In the genomic region with DNA sequence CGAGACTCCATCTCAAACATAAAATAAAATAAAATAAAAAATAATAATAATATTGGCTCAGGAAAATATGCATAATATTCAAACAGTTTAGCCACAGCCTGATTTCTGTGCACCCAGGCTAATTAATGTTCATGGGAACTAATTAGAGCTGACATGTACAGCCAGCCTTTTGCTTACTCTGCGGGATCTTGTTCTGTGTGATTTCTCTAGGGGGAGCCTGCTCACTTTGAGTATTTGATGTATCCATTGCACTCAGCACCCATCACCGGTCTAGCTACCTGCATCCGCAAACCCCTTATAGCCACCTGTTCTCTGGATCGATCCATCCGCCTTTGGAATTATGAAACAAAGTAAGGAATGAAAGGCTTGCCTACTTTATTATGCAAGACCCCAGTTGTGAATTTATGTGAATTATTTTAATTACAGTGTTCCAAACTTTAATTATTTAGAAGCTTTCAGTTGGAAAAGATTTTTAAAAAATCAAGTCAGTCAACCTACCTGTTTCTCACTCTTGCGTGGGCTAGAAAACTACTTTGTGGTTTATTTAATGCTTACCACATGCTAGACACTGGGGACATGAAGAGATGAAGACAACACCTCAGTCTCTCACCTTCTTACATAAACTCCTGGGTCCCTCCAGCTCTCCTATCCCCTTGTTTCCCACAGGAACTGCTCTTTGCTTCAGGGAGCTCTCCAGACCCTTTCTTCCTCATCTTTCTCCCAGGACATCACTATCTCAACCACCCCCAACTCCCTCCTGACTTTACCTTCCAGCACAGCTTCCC, we compare ENCODE assay signal across 16 cellular contexts. TPM values are rescaled to one million over a fixed set of nuclear protein-coding genes. Genes with fewer than 3 reads are reported as not detected.
A peak's percentile ranks its signal among the peaks of the same experiment; 100 is the strongest.
DNase-seq lines count a peak whose midpoint lies in the region; ATAC-seq and TF ChIP-seq lines count a peak whose summit lies in the region.
"Had no signal": no experiment of that assay in that cellular context is flagged by ENCODE, and none has a peak within 500 bp of the region (broad histone marks: within the 10 kb centered on the region; RNA-seq: fewer than 3 reads in every experiment).

No MANE protein-coding gene starts in this region.

- no peak overlapping the region for H3K23ac ChIP-seq in trophoblast cell (ENCODE audit: low read length)

- H3K36me3 Mint-ChIP-seq in stimulated activated memory B cell treated with anti-CD40 and anti-IgM and Interleukin-4, amounts not matched to agents 10 μg/mL and 1 μg/mL and 100 μg/mL, for 72 hours: peaks cover 6% of the 10 kb centered on the region
- H3K36me3 Mint-ChIP-seq: CD14-positive monocyte had no signal

- no peak for ATAC-seq in stimulated activated memory B cell treated with anti-CD40 and anti-IgM and Interleukin-4, amounts not matched to agents 10 μg/mL and 1 μg/mL and 100 μg/mL, for 72 hours
- ATAC-seq: stimulated activated naive B cell treated with anti-CD40 and anti-IgM and Interleukin-4, amounts not matched to agents 10 μg/mL and 1 μg/mL and 100 μg/mL, for 72 hours had no signal

- H3K18ac ChIP-seq in trophoblast cell (ENCODE audit: low read length): no peak overlapping the region

- no peak for TF ChIP-seq POLR2A in NB4 (IDR thresholded peaks at IDR 0.05; ENCODE audit: extremely low read depth, insufficient read length)

- H3K79me2 ChIP-seq in trophoblast cell (ENCODE audit: control insufficient read depth, insufficient read depth, low read length, poor library complexity): no peaks in the 10 kb centered on the region
- H3K79me2 ChIP-seq: parathyroid adenoma had no signal

- peaks cover 2 to 4% of the 10 kb centered on the region in 2 experiments for H3K4me1 ChIP-seq in trophoblast cell (ENCODE audit: control insufficient read depth in 1 of 2, insufficient read depth in 2 of 2, low read length in 2 of 2)
- H3K4me1 ChIP-seq: parathyroid adenoma had no signal

- H3K27me3 ChIP-seq in trophoblast cell (ENCODE audit: insufficient read depth, low read length): no peaks in the 10 kb centered on the region

- H3K4ac ChIP-seq in trophoblast cell (ENCODE audit: low read depth, low read length): no peak overlapping the region

- H2BK120ac ChIP-seq in trophoblast cell (ENCODE audit: insufficient read depth, low read length, poor library complexity): no peak overlapping the region

- H3K4me2 ChIP-seq in trophoblast cell (ENCODE audit: low read length): no peak overlapping the region

- H3K27me3 Mint-ChIP-seq in stimulated activated memory B cell treated with anti-CD40 and anti-IgM and Interleukin-4, amounts not matched to agents 10 μg/mL and 1 μg/mL and 100 μg/mL, for 72 hours: peaks cover 9% of the 10 kb centered on the region

- H3K14ac ChIP-seq in trophoblast cell (ENCODE audit: low read length): no peak overlapping the region

- no peak overlapping the region for H2AK5ac ChIP-seq in trophoblast cell (ENCODE audit: low read length)

- no peak overlapping the region for H3K4me3 Mint-ChIP-seq in stimulated activated memory B cell treated with anti-CD40 and anti-IgM and Interleukin-4, amounts not matched to agents 10 μg/mL and 1 μg/mL and 100 μg/mL, for 72 hours
- H3K4me3 Mint-ChIP-seq: activated CD4-positive, alpha-beta T cell treated with anti-CD3 and anti-CD28 coated beads, Interleukin-2, amount 10 ng/mL, durations not matched to agents 7 days and 5 days; activated naive CD8-positive, alpha-beta T cell treated with anti-CD3 and anti-CD28 coated beads for 36 hours; CD14-positive monocyte; nephron progenitor cell; stimulated activated naive B cell treated with anti-CD40 and anti-IgM and Interleukin-4, amounts not matched to agents 10 μg/mL and 1 μg/mL and 100 μg/mL, for 72 hours had no signal

- no peaks in the 10 kb centered on the region for H3K9me3 ChIP-seq in trophoblast cell (ENCODE audit: insufficient read depth, low read depth, low read length)

- peak; percentile 65 for DNase-seq in NCI-H748 (lab: John Stamatoyannopoulos, UW; ENCODE audit: unreplicated experiment)
- DNase-seq in NCI-H748 treated with DMSO at 0.1 percent for 48 hours (lab: John Stamatoyannopoulos, UW): no peak
- DNase-seq in NB4 (ENCODE audit: low read depth): peak; percentile 6
- no peak for DNase-seq in trophoblast cell
- DNase-seq in activated naive CD4-positive, alpha-beta T cell treated with Interleukin-2 at 50 U/mL for 16 hours: no peak
- DNase-seq in central memory CD4-positive, alpha-beta T cell: no peak
- DNase-seq: activated CD4-positive, alpha-beta T cell treated with anti-CD3 and anti-CD28 coated beads, Interleukin-2, amount 10 ng/mL, durations not matched to agents 7 days and 5 days; activated naive CD8-positive, alpha-beta T cell treated with anti-CD3 and anti-CD28 coated beads for 36 hours; midbrain; nephron progenitor cell; SIG-M5; stimulated activated naive B cell treated with anti-CD40 and anti-IgM and Interleukin-4, amounts not matched to agents 10 μg/mL and 1 μg/mL and 100 μg/mL, for 72 hours had no signal

- peaks cover 5% of the 10 kb centered on the region for H3K9me3 Mint-ChIP-seq in stimulated activated memory B cell treated with anti-CD40 and anti-IgM and Interleukin-4, amounts not matched to agents 10 μg/mL and 1 μg/mL and 100 μg/mL, for 72 hours

- TF ChIP-seq CTCF in NB4 (IDR thresholded peaks at IDR 0.05; ENCODE audit: low read depth, low read length) (no peak), VCaP (conservative IDR thresholded peaks at IDR 0.05) (peak; percentile 20; the same call in 1 of the 2 replicates)

- H2AFZ ChIP-seq in trophoblast cell (ENCODE audit: insufficient read depth, low read length, poor library complexity): no peak overlapping the region
- H2AFZ ChIP-seq: parathyroid adenoma had no signal

- H3K79me1 ChIP-seq in trophoblast cell (ENCODE audit: low read length): no peaks in the 10 kb centered on the region

- no CpG with 5 or more reads among the region's 7 CpGs for WGBS in trophoblast cell (ENCODE audit: extremely low coverage, insufficient coverage, insufficient read length)

- no peak overlapping the region for H4K8ac ChIP-seq in trophoblast cell (ENCODE audit: low read depth, low read length)

- H3K4me3 ChIP-seq in NB4 (ENCODE audit: low read depth, low read length): no peak overlapping the region
- H3K4me3 ChIP-seq in trophoblast cell (ENCODE audit: low read depth, low read length): no peak overlapping the region

- peak overlapping the region; percentile 7 for H4K91ac ChIP-seq in trophoblast cell (ENCODE audit: low read depth, low read length)

- H3K4me1 Mint-ChIP-seq in stimulated activated memory B cell treated with anti-CD40 and anti-IgM and Interleukin-4, amounts not matched to agents 10 μg/mL and 1 μg/mL and 100 μg/mL, for 72 hours: peaks cover 7% of the 10 kb centered on the region
- H3K4me1 Mint-ChIP-seq: activated CD4-positive, alpha-beta T cell treated with anti-CD3 and anti-CD28 coated beads, Interleukin-2, amount 10 ng/mL, durations not matched to agents 7 days and 5 days; activated naive CD8-positive, alpha-beta T cell treated with anti-CD3 and anti-CD28 coated beads for 36 hours; CD14-positive monocyte; nephron progenitor cell had no signal

- no peaks in the 10 kb centered on the region for H3K36me3 ChIP-seq in trophoblast cell (ENCODE audit: control insufficient read depth in 1 of 2, insufficient read depth in 2 of 2, low read length in 2 of 2)

- H3K27ac ChIP-seq in VCaP (no peak overlapping the region), trophoblast cell (ENCODE audit: low read depth, low read length) (no peak overlapping the region)
- H3K27ac ChIP-seq: parathyroid adenoma had no signal

- no peak overlapping the region for H3K9ac ChIP-seq in trophoblast cell (ENCODE audit: low read length)
- H3K9ac ChIP-seq: parathyroid adenoma had no signal

- no peak overlapping the region for H4K12ac ChIP-seq in trophoblast cell (ENCODE audit: low read depth, low read length)

- no peak overlapping the region for H3K27ac Mint-ChIP-seq in stimulated activated memory B cell treated with anti-CD40 and anti-IgM and Interleukin-4, amounts not matched to agents 10 μg/mL and 1 μg/mL and 100 μg/mL, for 72 hours
- H3K27ac Mint-ChIP-seq: activated CD4-positive, alpha-beta T cell treated with anti-CD3 and anti-CD28 coated beads, Interleukin-2, amount 10 ng/mL, durations not matched to agents 7 days and 5 days; activated naive CD8-positive, alpha-beta T cell treated with anti-CD3 and anti-CD28 coated beads for 36 hours; CD14-positive monocyte; nephron progenitor cell; stimulated activated naive B cell treated with anti-CD40 and anti-IgM and Interleukin-4, amounts not matched to agents 10 μg/mL and 1 μg/mL and 100 μg/mL, for 72 hours had no signal

- H2BK5ac ChIP-seq in trophoblast cell (ENCODE audit: low read depth, low read length, poor library complexity): no peak overlapping the region

- peak overlapping the region; percentile 28 for H2BK12ac ChIP-seq in trophoblast cell (ENCODE audit: low read length)

RNA-seq across cellular contexts. Expression of a gene that starts 25.4 kb away (rescaled TPM):
- polyA plus RNA-seq in trophoblast cell (2013): 0.07 and 0.16 TPM in 2 replicates

RNA-seq across cellular contexts. Expression of a gene that starts 25.4 kb away (rescaled TPM):
- polyA plus RNA-seq in trophoblast cell (2013): 78.8 and 81.4 TPM in 2 replicates

Comparison
In these comparisons a context has a peak if more than half of its experiments do, and no peak if none do; other contexts are left out.
1. DNase-seq: peak in NCI-H748 (single experiment) and NB4 (single experiment); none in NCI-H748 treated with DMSO at 0.1 percent for 48 hours (single experiment), trophoblast cell (0 of 2), activated naive CD4-positive, alpha-beta T cell treated with Interleukin-2 at 50 U/mL for 16 hours (single experiment) and central memory CD4-positive, alpha-beta T cell (single experiment).